Comparison of ENCODE assay signal across 21 cellular contexts in the genomic region with DNA sequence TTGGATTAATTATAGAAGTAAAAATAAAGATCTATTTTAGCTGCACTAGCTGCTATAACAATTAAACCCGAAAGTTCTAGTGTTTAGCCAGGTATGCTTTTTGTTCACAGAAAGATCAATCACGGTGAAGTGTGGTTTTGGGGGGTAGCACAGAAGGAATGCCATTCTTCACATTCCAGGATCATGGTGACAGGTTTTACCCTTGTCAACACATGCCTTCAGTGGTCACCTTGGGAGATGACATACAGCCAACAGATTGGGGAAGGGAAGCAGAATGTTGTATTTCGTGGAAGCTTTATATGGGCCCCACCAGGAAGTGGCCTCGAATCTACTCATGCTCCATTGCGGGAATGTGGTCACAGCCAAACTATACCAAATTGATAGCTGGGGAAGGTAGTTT.
DNase-seq lines count a peak whose midpoint lies in the region; FAIRE-seq and TF ChIP-seq lines count a peak whose summit lies in the region.
"Had no signal": no experiment of that assay in that cellular context is flagged by ENCODE, and none has a peak within 500 bp of the region (broad histone marks: within the 10 kb centered on the region; RNA-seq: fewer than 3 reads in every experiment).

No MANE protein-coding gene starts in this region.

- 71% methylated on average over 5 of the region's 5 CpGs; no CpG with 5 or more reads in 1 of the 2 experiments for WGBS in H1 (ENCODE audit: extremely low coverage in 1 of 2, insufficient coverage in 1 of 2, insufficient read length in 1 of 2, insufficient replicate concordance in 2 of 2, low coverage in 1 of 2, low lambda C conversion rate in 2 of 2, missing lambda C conversion rate in 1 of 2), 2 experiments
- 27 to 38% methylated on average over 4 to 5 of the region's 5 CpGs for WGBS in esophagus squamous epithelium, 2 donors

- no peak overlapping the region for H3K23ac ChIP-seq in H1 (ENCODE audit: insufficient read length)

- POLR2A ChIA-PET in H1 (lab: Charles Lee; ENCODE audit: partially characterized antibody) (no interaction called here), A673 (lab: Charles Lee; ENCODE audit: low non-redundant PET) (no interaction called here)

- H3K4me2 ChIP-seq in H1 (ENCODE audit: insufficient read depth in 1 of 2, low read depth in 2 of 2, low read length in 2 of 2) = no peak overlapping the region
- H3K4me2 ChIP-seq: A549 had no signal

- no peak overlapping the region for H3K4me3 ChIP-seq in H1 (ENCODE audit: extremely low read depth in 1 of 4, insufficient read depth in 2 of 4, low read depth in 3 of 4, low read length in 4 of 4)
- no peak overlapping the region for H3K4me3 ChIP-seq in A673 (ENCODE audit: low read depth, low read length, poor library complexity, severe bottlenecking)
- H3K4me3 ChIP-seq in esophagus squamous epithelium = no peak overlapping the region
- H3K4me3 ChIP-seq: A549, GM12878, SJCRH30 had no signal

- no peaks in the 10 kb centered on the region for H4K20me1 ChIP-seq in H1 (replicated peaks in 1 of 2; ENCODE audit: control insufficient read depth in 1 of 2, insufficient read depth in 2 of 2, low read length in 2 of 2)

- H2BK5ac ChIP-seq in H1 (ENCODE audit: low read depth, low read length) = no peak overlapping the region

- no peaks in the 10 kb centered on the region for H3K23me2 ChIP-seq in H1 (ENCODE audit: low read depth, low read length)

- DNase-seq in A172 (ENCODE audit: low spot score) (peak; percentile 26), H1 (ENCODE audit: low read depth in 1 of 2, low spot score in 2 of 2) (no peak), islet precursor cell (peak; percentile 68), COLO668 (lab: John Stamatoyannopoulos, UW; ENCODE audit: unreplicated experiment) (no peak), A673 (ENCODE audit: low spot score) (no peak), SIG-M5 treated with dmso at 0.1 percent for 504 hours (lab: John Stamatoyannopoulos, UW; ENCODE audit: unreplicated experiment) (no peak), esophagus squamous epithelium (lab: John Stamatoyannopoulos, UW) (no peak)
- DNase-seq: DMS79 treated with DMSO at 0.1 percent for 48 hours; GDM1; Karpas-422; NCI-H1105 treated with DMSO at 0.1 percent for 48 hours; NCI-H1694 treated with DMSO at 0.1 percent for 48 hours; NCI-H226; NCI-H526; NK-92 treated with Interleukin-12 subunit alpha and Interleukin-12 subunit beta, amount 100 ng/mL, for 24 hours; SW 1271 had no signal

- intact Hi-C loops in A673 (cut with micrococcal nuclease; ENCODE audit: unreplicated experiment) (no loop called here), esophagus squamous epithelium (cut with DNase I) (no loop called here)

- TF ChIP-seq RAD21 in Ishikawa (IDR thresholded peaks at IDR 0.05; ENCODE audit: low read depth) (no peak), H1 (IDR thresholded peaks at IDR 0.05 in 1 of 2, conservative IDR thresholded peaks at IDR 0.05 in 1 of 2; ENCODE audit: low read depth in 2 of 2, low read length in 2 of 2) (no peak)

- CTCF ChIA-PET in H1 (lab: Charles Lee; ENCODE audit: partially characterized antibody) (no interaction called here), A673 (lab: Charles Lee) (no interaction called here)

- no peaks in the 10 kb centered on the region for H3K27me3 ChIP-seq in H1 (replicated peaks in 1 of 4; ENCODE audit: control insufficient read depth in 3 of 4, extremely low read depth in 1 of 4, insufficient read depth in 3 of 4, low read length in 3 of 4)
- H3K27me3 ChIP-seq in A673 (replicated peaks; ENCODE audit: insufficient read depth, low read depth, low read length, poor library complexity) = no peaks in the 10 kb centered on the region
- no peaks in the 10 kb centered on the region for H3K27me3 ChIP-seq in esophagus squamous epithelium
- H3K27me3 ChIP-seq: SJCRH30 had no signal

- no peak overlapping the region for H2BK20ac ChIP-seq in H1 (ENCODE audit: low read length)

- H3K18ac ChIP-seq in H1 (ENCODE audit: extremely low read depth, low read length) = no peak overlapping the region; the same call in 1 of the 2 replicates

- H3K79me1 ChIP-seq in H1 (ENCODE audit: low read depth, low read length) = no peaks in the 10 kb centered on the region

- H4K91ac ChIP-seq in H1 (replicated peaks; ENCODE audit: insufficient read length, low read length) = no peak overlapping the region

- H3K9ac ChIP-seq in H1 (replicated peaks in 1 of 4; ENCODE audit: extremely low read depth in 1 of 4, low read depth in 3 of 4, low read length in 3 of 4) = no peak overlapping the region

- H2BK120ac ChIP-seq in H1 (replicated peaks; ENCODE audit: low read depth, low read length) = no peak overlapping the region

- no peaks in the 10 kb centered on the region for H3K79me2 ChIP-seq in H1 (ENCODE audit: control insufficient read depth in 1 of 2, insufficient read depth in 2 of 2, low read length in 2 of 2)

- H2BK15ac ChIP-seq in H1 (ENCODE audit: low read length) = no peak overlapping the region

- no peak overlapping the region for H4K5ac ChIP-seq in H1 (ENCODE audit: insufficient read length, low read depth, low read length)

- H3K14ac ChIP-seq in H1 (ENCODE audit: insufficient read length) = no peak overlapping the region

- H3K9me3 ChIP-seq in H1 (ENCODE audit: insufficient read depth in 2 of 2, low read depth in 1 of 2, low read length in 1 of 2) (no peaks in the 10 kb centered on the region), A673 (ENCODE audit: low read depth, low read length, poor library complexity, severe bottlenecking) (no peaks in the 10 kb centered on the region), esophagus squamous epithelium (no peaks in the 10 kb centered on the region)
- H3K9me3 ChIP-seq: A549, SJCRH30 had no signal

- no peak overlapping the region for H2BK12ac ChIP-seq in H1 (ENCODE audit: low read depth, low read length)

- H3K27ac ChIP-seq in H1 (ENCODE audit: low read depth, low read length) = no peak overlapping the region
- H3K27ac ChIP-seq in A673 (ENCODE audit: low read depth, low read length, poor library complexity, severe bottlenecking) = no peak overlapping the region
- H3K27ac ChIP-seq in esophagus squamous epithelium = no peak overlapping the region
- H3K27ac ChIP-seq: A549, RWPE1, SJCRH30 had no signal

- H3K36me3 ChIP-seq in H1 (ENCODE audit: control insufficient read depth in 2 of 4, insufficient read depth in 4 of 4, low read length in 3 of 4) = no peaks in the 10 kb centered on the region
- no peaks in the 10 kb centered on the region for H3K36me3 ChIP-seq in A673 (ENCODE audit: insufficient read depth, low read length, poor library complexity, severe bottlenecking)
- no peaks in the 10 kb centered on the region for H3K36me3 ChIP-seq in esophagus squamous epithelium
- H3K36me3 ChIP-seq: SJCRH30 had no signal

- no peak overlapping the region for H2AK5ac ChIP-seq in H1 (ENCODE audit: low read depth, low read length)

- H4K8ac ChIP-seq in H1 (ENCODE audit: extremely low read depth, insufficient read depth, low read length) = no peak overlapping the region

- no TSS peak for BruUV-seq in A673 (replicated peaks; lab: Mats Ljungman, UMichigan)

- no peak overlapping the region for H2AFZ ChIP-seq in H1 (ENCODE audit: low read length)

- no peak overlapping the region for H3K4ac ChIP-seq in H1 (replicated peaks; ENCODE audit: insufficient read length, low read depth, low read length)

- H3K4me1 ChIP-seq in H1 (replicated peaks in 1 of 4; ENCODE audit: control insufficient read depth in 3 of 4, insufficient read depth in 4 of 4, low read length in 3 of 4) (peaks cover 0 to 4% (median 3%) of the 10 kb centered on the region in 4 experiments; a peak in 3 of 7 replicates), A673 (ENCODE audit: insufficient read depth, low read length, poor library complexity, severe bottlenecking) (no peaks in the 10 kb centered on the region), esophagus squamous epithelium (no peaks in the 10 kb centered on the region)
- H3K4me1 ChIP-seq: A549, SJCRH30 had no signal

- TF ChIP-seq POLR2A in H1 (IDR thresholded peaks at IDR 0.05; ENCODE audit: control extremely low read depth in 1 of 2, low read depth in 2 of 2, low read length in 2 of 2) = no peak
- TF ChIP-seq POLR2A in esophagus squamous epithelium (IDR thresholded peaks at IDR 0.05) = no peak

- peak; percentile 86 for FAIRE-seq in H1 (lab: Jason Lieb, UNC)
- FAIRE-seq: A549, GM12878 had no signal

- no peak for TF ChIP-seq CTCF in H1 (IDR thresholded peaks at IDR 0.05; ENCODE audit: control extremely low read depth in 1 of 3, insufficient read depth in 1 of 3, low read depth in 1 of 3, low read length in 3 of 3)
- TF ChIP-seq CTCF in A673 (conservative IDR thresholded peaks at IDR 0.05; ENCODE audit: low read depth, low read length) = no peak
- no peak for TF ChIP-seq CTCF in esophagus squamous epithelium (IDR thresholded peaks at IDR 0.05)

- no peak for TF ChIP-seq EP300 in Ishikawa (IDR thresholded peaks at IDR 0.05; ENCODE audit: borderline replicate concordance)
- no peak for TF ChIP-seq EP300 in H1 (IDR thresholded peaks at IDR 0.05; ENCODE audit: borderline replicate concordance in 1 of 2, low read depth in 2 of 2, low read length in 2 of 2)

- no peak overlapping the region for H3K56ac ChIP-seq in H1 (replicated peaks; ENCODE audit: insufficient read length, low read depth, low read length)

TF ChIP-seq in Ishikawa, 13 proteins besides CTCF, POLR2A, EP300 and RAD21:
- TF ChIP-seq NFIC (IDR thresholded peaks at IDR 0.05) (no peak), TCF12 (IDR thresholded peaks at IDR 0.05; ENCODE audit: low read depth) (no peak), TEAD4 (IDR thresholded peaks at IDR 0.05) (peak; percentile 60)

TF ChIP-seq in H1, 55 proteins besides CTCF, POLR2A, EP300 and RAD21 (continues in another document):
- TF ChIP-seq JUND (IDR thresholded peaks at IDR 0.05; ENCODE audit: low read length) (0 out of 2 replicates have a peak, but pooled peaks have one; percentile 6), KDM4A (IDR thresholded peaks at IDR 0.05; ENCODE audit: low read depth, low read length, severe bottlenecking) (no peak), SRF (IDR thresholded peaks at IDR 0.05; ENCODE audit: low read depth, low read length) (0 out of 2 replicates have a peak, but pooled peaks have one; percentile 13), TAF1 (IDR thresholded peaks at IDR 0.05; ENCODE audit: low read depth, low read length) (no peak), MAFK (IDR thresholded peaks at IDR 0.05; ENCODE audit: low read depth, low read length) (no peak), BRCA1 (IDR thresholded peaks at IDR 0.05; ENCODE audit: low read depth, low read length) (no peak), ATF3 (IDR thresholded peaks at IDR 0.05; ENCODE audit: insufficient read depth, low read depth, low read length) (no peak), TEAD4 (IDR thresholded peaks at IDR 0.05; ENCODE audit: low read depth, low read length) (peak; percentile 99)

Comparison
In these comparisons a context has a peak if more than half of its experiments do, and no peak if none do; other contexts are left out.
1. DNase-seq: peak in A172 (single experiment) and islet precursor cell (single experiment); none in H1 (0 of 2), COLO668 (single experiment), A673 (single experiment), SIG-M5 treated with dmso at 0.1 percent for 504 hours (single experiment) and esophagus squamous epithelium (single experiment).